ENCODE assay signal across 2 cellular contexts in the genomic region with DNA sequence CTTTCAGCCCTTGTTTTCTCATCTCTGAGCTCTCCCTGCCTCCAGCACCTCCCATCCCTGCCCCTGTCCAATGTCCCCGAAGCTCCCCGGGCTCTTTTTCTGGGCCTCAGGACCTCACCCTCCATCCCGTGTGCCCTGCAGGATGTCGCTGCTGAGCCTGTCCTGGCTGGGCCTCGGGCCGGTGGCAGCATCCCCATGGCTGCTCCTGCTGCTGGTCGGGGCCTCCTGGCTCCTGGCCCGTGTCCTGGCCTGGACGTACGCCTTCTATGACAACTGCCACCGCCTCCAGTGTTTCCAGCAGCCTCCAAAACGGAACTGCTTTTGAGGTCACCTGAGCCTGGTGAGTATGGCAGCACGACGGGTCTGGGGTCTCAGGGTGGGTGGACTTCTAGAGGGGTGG.
TF ChIP-seq lines count a peak whose summit lies in the region.

No MANE protein-coding gene starts in this region.

TF ChIP-seq in SK-N-SH treated with all-trans-retinoic acid at 6 μM for 48 hours, 23 proteins besides CTCF, POLR2A, EP300 and RAD21 (continued from another document):
- TF ChIP-seq PATZ1 (CRISPR knock-in tag; IDR thresholded peaks at IDR 0.05; ENCODE audit: borderline replicate concordance) (no peak), RARB (CRISPR knock-in tag; IDR thresholded peaks at IDR 0.05) (no peak), ARNTL (CRISPR knock-in tag; IDR thresholded peaks at IDR 0.05; ENCODE audit: borderline replicate concordance, low read depth) (no peak), BACH2 (CRISPR knock-in tag; IDR thresholded peaks at IDR 0.05; ENCODE audit: borderline replicate concordance) (no peak), ZNF8 (CRISPR knock-in tag; IDR thresholded peaks at IDR 0.05) (no peak), ISL1 (CRISPR knock-in tag; IDR thresholded peaks at IDR 0.05) (no peak)
- TF ChIP-seq, protein P1, sequence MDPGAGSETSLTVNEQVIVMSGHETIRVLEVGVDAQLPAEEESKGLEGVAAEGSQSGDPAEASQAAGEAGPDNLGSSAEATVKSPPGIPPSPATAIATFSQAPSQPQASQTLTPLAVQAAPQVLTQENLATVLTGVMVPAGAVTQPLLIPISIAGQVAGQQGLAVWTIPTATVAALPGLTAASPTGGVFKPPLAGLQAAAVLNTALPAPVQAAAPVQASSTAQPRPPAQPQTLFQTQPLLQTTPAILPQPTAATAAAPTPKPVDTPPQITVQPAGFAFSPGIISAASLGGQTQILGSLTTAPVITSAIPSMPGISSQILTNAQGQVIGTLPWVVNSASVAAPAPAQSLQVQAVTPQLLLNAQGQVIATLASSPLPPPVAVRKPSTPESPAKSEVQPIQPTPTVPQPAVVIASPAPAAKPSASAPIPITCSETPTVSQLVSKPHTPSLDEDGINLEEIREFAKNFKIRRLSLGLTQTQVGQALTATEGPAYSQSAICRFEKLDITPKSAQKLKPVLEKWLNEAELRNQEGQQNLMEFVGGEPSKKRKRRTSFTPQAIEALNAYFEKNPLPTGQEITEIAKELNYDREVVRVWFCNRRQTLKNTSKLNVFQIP (CRISPR knock-in tag; IDR thresholded peaks at IDR 0.05; ENCODE audit: borderline replicate concordance, low read depth), result no peak
TF ChIP-seq in SK-N-SH treated with all-trans-retinoic acid at 6 μM for 48 hours: peak in this region for 0.

TF ChIP-seq in SK-N-SH, 30 proteins besides CTCF, POLR2A, EP300 and RAD21 (continued from another document):
- TF ChIP-seq MAX (IDR thresholded peaks at IDR 0.05; ENCODE audit: low read depth) (no peak), GATA2 (CRISPR knock-in tag; IDR thresholded peaks at IDR 0.05) (no peak), RCOR1 (IDR thresholded peaks at IDR 0.05; ENCODE audit: low read length) (no peak), RFX5 (IDR thresholded peaks at IDR 0.05; ENCODE audit: low read length) (no peak), FOXM1 (IDR thresholded peaks at IDR 0.05; ENCODE audit: low read depth) (no peak), NRF1 (IDR thresholded peaks at IDR 0.05; ENCODE audit: low read depth, low read length) (no peak), RXRA (IDR thresholded peaks at IDR 0.05; ENCODE audit: borderline replicate concordance, low read depth) (no peak)
- TF ChIP-seq, protein P2, sequence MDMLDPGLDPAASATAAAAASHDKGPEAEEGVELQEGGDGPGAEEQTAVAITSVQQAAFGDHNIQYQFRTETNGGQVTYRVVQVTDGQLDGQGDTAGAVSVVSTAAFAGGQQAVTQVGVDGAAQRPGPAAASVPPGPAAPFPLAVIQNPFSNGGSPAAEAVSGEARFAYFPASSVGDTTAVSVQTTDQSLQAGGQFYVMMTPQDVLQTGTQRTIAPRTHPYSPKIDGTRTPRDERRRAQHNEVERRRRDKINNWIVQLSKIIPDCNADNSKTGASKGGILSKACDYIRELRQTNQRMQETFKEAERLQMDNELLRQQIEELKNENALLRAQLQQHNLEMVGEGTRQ (IDR thresholded peaks at IDR 0.05; ENCODE audit: borderline replicate concordance, low read depth, low read length), result no peak
